Comparison of ENCODE assay signal across 25 cellular contexts in genomic region chr2:156397229-156397628, GRCh38.
"Had no signal": no experiment of that assay in that cellular context is flagged by ENCODE, and none has a peak within 500 bp of the region (broad histone marks: within the 10 kb centered on the region; RNA-seq: fewer than 3 reads in every experiment).

No MANE protein-coding gene starts in this region.

- H3K36me3 Mint-ChIP-seq: memory B cell; stimulated activated memory B cell treated with anti-CD40 and anti-IgM and Interleukin-4, amounts not matched to agents 10 μg/mL and 1 μg/mL and 100 μg/mL, for 72 hours had no signal

- H3K9me3 ChIP-seq: colonic mucosa, gastroesophageal sphincter, heart left ventricle, pancreas, right atrium auricular region, sigmoid colon, spleen, testis, tibial artery, upper lobe of left lung had no signal

- DNase-seq: colonic mucosa; dermis blood vessel endothelial cell; effector memory CD4-positive, alpha-beta T cell; foreskin keratinocyte; heart left ventricle; kidney; naive B cell; pancreas; sigmoid colon; spleen; stimulated activated CD4-positive, alpha-beta T cell treated with anti-CD3 and anti-CD28 coated beads, Interleukin-4, amount 100 ng/mL, for 4 hours; stimulated activated naive CD8-positive, alpha-beta T cell treated with anti-CD3 and anti-CD28 coated beads, Interleukin-15, Interleukin-2, amounts not matched to agents 100 U/mL and 50 U/mL, for 24 hours; substantia nigra; testis; tibial artery; upper lobe of left lung had no signal

- H3K27me3 ChIP-seq: colonic mucosa, esophagus muscularis mucosa, foreskin keratinocyte, gastroesophageal sphincter, hepatocyte, pancreas, right atrium auricular region, sigmoid colon, spleen, testis, tibial artery, upper lobe of left lung had no signal

- H3K27ac Mint-ChIP-seq: natural killer cell treated with Interleukin-12 subunit alpha and Interleukin-12 subunit beta and Interleukin-15 and Interleukin-18, amount 100 ng/mL, for 72 hours had no signal

- H3K4me1 ChIP-seq: foreskin keratinocyte, right atrium auricular region, testis had no signal

- H3K9me3 Mint-ChIP-seq: memory B cell; natural killer cell treated with Interleukin-12 subunit alpha and Interleukin-12 subunit beta and Interleukin-15 and Interleukin-18, amount 100 ng/mL, for 72 hours; stimulated activated memory B cell treated with anti-CD40 and anti-IgM and Interleukin-4, amounts not matched to agents 10 μg/mL and 1 μg/mL and 100 μg/mL, for 72 hours had no signal

- ATAC-seq: foreskin keratinocyte; gastroesophageal sphincter; heart left ventricle; left lobe of liver; natural killer cell treated with Interleukin-12 subunit alpha and Interleukin-12 subunit beta and Interleukin-15 and Interleukin-18, amount 100 ng/mL, for 72 hours; pancreas; stimulated activated memory B cell treated with anti-CD40 and anti-IgM and Interleukin-4, amounts not matched to agents 10 μg/mL and 1 μg/mL and 100 μg/mL, for 72 hours; stimulated activated naive CD8-positive, alpha-beta T cell treated with anti-CD3 and anti-CD28 coated beads, Interleukin-15, Interleukin-2, amounts not matched to agents 100 U/mL and 50 U/mL, for 24 hours had no signal

- H3K27me3 Mint-ChIP-seq: memory B cell; stimulated activated memory B cell treated with anti-CD40 and anti-IgM and Interleukin-4, amounts not matched to agents 10 μg/mL and 1 μg/mL and 100 μg/mL, for 72 hours had no signal

- H3K27ac ChIP-seq: colonic mucosa, esophagus muscularis mucosa, foreskin keratinocyte, gastroesophageal sphincter, heart left ventricle, hepatocyte, pancreas, right atrium auricular region, sigmoid colon, spleen, testis, tibial artery, upper lobe of left lung had no signal

- H3K4me3 ChIP-seq: colonic mucosa, esophagus muscularis mucosa, gastroesophageal sphincter, heart left ventricle, hepatocyte, lung, pancreas, right atrium auricular region, sigmoid colon, spleen, testis, tibial artery, upper lobe of left lung had no signal

- H3K4me3 Mint-ChIP-seq: natural killer cell treated with Interleukin-12 subunit alpha and Interleukin-12 subunit beta and Interleukin-15 and Interleukin-18, amount 100 ng/mL, for 72 hours; stimulated activated memory B cell treated with anti-CD40 and anti-IgM and Interleukin-4, amounts not matched to agents 10 μg/mL and 1 μg/mL and 100 μg/mL, for 72 hours had no signal

- H3K36me3 ChIP-seq: colonic mucosa, esophagus muscularis mucosa, gastroesophageal sphincter, heart left ventricle, pancreas, right atrium auricular region, sigmoid colon, spleen, tibial artery, upper lobe of left lung had no signal
